ENCODE assay signal across 14 cellular contexts in genomic region chr6:41813956-41814355, GRCh38. TPM values are rescaled to one million over a fixed set of nuclear protein-coding genes. Genes with fewer than 3 reads are reported as not detected.
DNase-seq lines count a peak whose midpoint lies in the region; ATAC-seq, FAIRE-seq and TF ChIP-seq lines count a peak whose summit lies in the region.
"Had no signal": no experiment of that assay in that cellular context is flagged by ENCODE, and none has a peak within 500 bp of the region (broad histone marks: within the 10 kb centered on the region; RNA-seq: fewer than 3 reads in every experiment).

No MANE protein-coding gene starts in this region.

- H3K27ac ChIP-seq in HepG2 (ENCODE audit: extremely low read length, insufficient read depth, low read length) (no peak overlapping the region), right lobe of liver (no peak overlapping the region)
- H3K27ac ChIP-seq: BLaER1, GM23248, HL-60 had no signal

- no peaks in the 10 kb centered on the region for H4K20me1 ChIP-seq in HepG2 (ENCODE audit: insufficient read depth, low read length)

- peaks cover 4% of the 10 kb centered on the region for H3K36me3 Mint-ChIP-seq in brain
- H3K36me3 Mint-ChIP-seq: CD8-positive, alpha-beta memory T cell had no signal

- no peak overlapping the region for H3K4me2 ChIP-seq in HepG2 (ENCODE audit: low read depth, low read length)
- H3K4me2 ChIP-seq: BLaER1 had no signal

- no peaks in the 10 kb centered on the region for H3K79me2 ChIP-seq in HepG2 (ENCODE audit: insufficient read depth, low read length)

- WGBS in HepG2 (ENCODE audit: low lambda C conversion rate), result 84% methylated on average over 2 of the region's 2 CpGs
- 80% methylated on average over 2 of the region's 2 CpGs for WGBS in right lobe of liver (ENCODE audit: insufficient coverage, low coverage, low lambda C conversion rate, missing lambda C conversion rate)

- H3K36me3 ChIP-seq in HepG2 (replicated peaks in 1 of 2; ENCODE audit: control insufficient read depth in 1 of 2, insufficient read depth in 2 of 2, low read length in 2 of 2) (no peaks in the 10 kb centered on the region), right lobe of liver (no peaks in the 10 kb centered on the region)

- TF ChIP-seq CTCF in HepG2 (CRISPR knock-in tag; IDR thresholded peaks at IDR 0.05) (no peak), right lobe of liver (IDR thresholded peaks at IDR 0.05) (no peak), brain (conservative IDR thresholded peaks at IDR 0.05) (no peak)

- H3K9ac ChIP-seq in HepG2 (ENCODE audit: insufficient read depth, low read depth, low read length), result no peak overlapping the region
- H3K9ac ChIP-seq: BLaER1, GM23248 had no signal

- FAIRE-seq in HepG2 (lab: Jason Lieb, UNC), result no peak
- peak; percentile 6 for FAIRE-seq in H54 (lab: Jason Lieb, UNC)

- CTCF ChIA-PET in HepG2 (lab: Yijun Ruan, JAX; ENCODE audit: low intra/inter-chr PET ratio, low total read pairs), result no interaction called here

- TF ChIP-seq EP300 in HepG2 (IDR thresholded peaks at IDR 0.05; ENCODE audit: low read depth in 2 of 2, low read length in 2 of 2) (no peak), HepG2 (CRISPR knock-in tag; IDR thresholded peaks at IDR 0.05; ENCODE audit: borderline replicate concordance) (no peak)

- in situ Hi-C loops in HepG2 (cut with HindIII; ENCODE audit: extremely low pct_ligation_motif_present, low pct_unique_long_range_greater_than_20kb), result no loop called here

- no peaks in the 10 kb centered on the region for H3K9me3 ChIP-seq in HepG2 (ENCODE audit: low read length)
- no peaks in the 10 kb centered on the region for H3K9me3 ChIP-seq in right lobe of liver
- H3K9me3 ChIP-seq: BLaER1, Caco-2 had no signal

- no peaks in the 10 kb centered on the region for H3K27me3 Mint-ChIP-seq in brain
- H3K27me3 Mint-ChIP-seq: CD8-positive, alpha-beta memory T cell had no signal

- H2AFZ ChIP-seq in HepG2 (ENCODE audit: low read length), result no peak overlapping the region
- H2AFZ ChIP-seq: GM23248 had no signal

- H3K27ac Mint-ChIP-seq in brain, result peak overlapping the region in 4 of 5 experiments; percentile 43 to 95 (median 62)
- H3K27ac Mint-ChIP-seq: CD8-positive, alpha-beta memory T cell had no signal

- no TSS peak for BruUV-seq in HepG2 (replicated peaks; lab: Mats Ljungman, UMichigan)

- intact Hi-C loops in HepG2 (cut with micrococcal nuclease; ENCODE audit: unreplicated experiment), result no loop called here
- intact Hi-C loops in right lobe of liver (cut with DNase I), result no loop called here

- no peak overlapping the region for H3K4me3 ChIP-seq in HepG2 (replicated peaks in 1 of 3; ENCODE audit: insufficient read depth in 1 of 3, low read depth in 2 of 3, low read length in 3 of 3)
- no peak overlapping the region for H3K4me3 ChIP-seq in right lobe of liver
- H3K4me3 ChIP-seq: BLaER1, GM23248 had no signal

- POLR2A ChIA-PET in HepG2 (lab: Yijun Ruan, JAX), result no interaction called here

- DNase-seq in HepG2 (ENCODE audit: low spot score), result no peak
- DNase-seq in right lobe of liver, result no peak
- DNase-seq in H54 (ENCODE audit: insufficient read length, low spot score), result no peak
- no peak for DNase-seq in iPS-NIHi7 (ENCODE audit: extremely low spot score)
- no peak for DNase-seq in activated naive CD4-positive, alpha-beta T cell treated with Interleukin-2 at 50 U/mL for 16 hours
- DNase-seq: AML-193; Caco-2; CD8-positive, alpha-beta memory T cell; DMS53; H7 had no signal

- ATAC-seq in HepG2 (no peak), right lobe of liver (no peak)

- peaks cover 0 to 2% (median 0%) of the 10 kb centered on the region in 5 experiments for H3K9me3 Mint-ChIP-seq in brain
- H3K9me3 Mint-ChIP-seq: CD8-positive, alpha-beta memory T cell had no signal

- H3K4me1 ChIP-seq in HepG2 (ENCODE audit: insufficient read depth, low read length) (no peaks in the 10 kb centered on the region), right lobe of liver (no peaks in the 10 kb centered on the region)
- H3K4me1 ChIP-seq: BLaER1, Caco-2 had no signal

- no peak for TF ChIP-seq RAD21 in HepG2 (CRISPR knock-in tag; IDR thresholded peaks at IDR 0.05)

- H3K4me3 Mint-ChIP-seq in brain, result no peak overlapping the region
- H3K4me3 Mint-ChIP-seq: CD8-positive, alpha-beta memory T cell had no signal

- no peaks in the 10 kb centered on the region for H3K27me3 ChIP-seq in HepG2 (ENCODE audit: control insufficient read depth in 1 of 2, insufficient read depth in 2 of 2, low read length in 2 of 2)
- H3K27me3 ChIP-seq in right lobe of liver, result no peaks in the 10 kb centered on the region
- H3K27me3 ChIP-seq: BLaER1 had no signal

- H3K4me1 Mint-ChIP-seq in brain, result peaks cover 37% of the 10 kb centered on the region
- H3K4me1 Mint-ChIP-seq: CD8-positive, alpha-beta memory T cell had no signal

- no peak for TF ChIP-seq POLR2A in HepG2 (IDR thresholded peaks at IDR 0.05; ENCODE audit: insufficient read depth in 1 of 2, low read depth in 2 of 2, low read length in 2 of 2)
- TF ChIP-seq POLR2A in right lobe of liver (IDR thresholded peaks at IDR 0.05), result no peak
- no peak for TF ChIP-seq POLR2A in H54 (IDR thresholded peaks at IDR 0.05; ENCODE audit: low read depth, low read length)

RNA-seq across cellular contexts. Expression of gene TOMM6, which starts 26.5 kb away (rescaled TPM):
- total RNA-seq in HepG2 (2016; rRNA removed; fragmentation: Illumina TruSeq; extraction: Trizol) (321 and 480 TPM in 2 replicates), right lobe of liver (100 to 1,000 TPM in 1 of 6 experiments, 10 to 100 TPM in 5; 61.8 to 104 (median 75.6) TPM)
- total RNA-seq in HepG2 (2016; cell fraction: cytosol; rRNA removed; fragmentation: Illumina TruSeq; extraction: Trizol; ENCODE audit: low read depth), result 182 and 204 TPM in 2 replicates
- 330 and 503 TPM in 2 replicates for total RNA-seq in HepG2 (2016; cell fraction: insoluble cytoplasmic fraction; rRNA removed; fragmentation: Illumina TruSeq; extraction: Trizol)
- 320 and 325 TPM in 2 replicates for total RNA-seq in HepG2 (2016; cell fraction: membrane; rRNA removed; fragmentation: Illumina TruSeq; extraction: Trizol)
- total RNA-seq in HepG2 (2016; cell fraction: nucleus; rRNA removed; fragmentation: Illumina TruSeq; extraction: Trizol), result 122 and 129 TPM in 2 replicates
- polyA plus RNA-seq in HepG2 (2011; rRNA removed) (253 and 320 TPM in 2 replicates), brain (ENCODE audit: insufficient read depth, low read depth, low replicate concordance) (218 TPM)
- 433 and 522 TPM in 2 replicates for polyA plus RNA-seq in HepG2 (2011; cell fraction: cytosol; rRNA removed)
- 91.8 and 123 TPM in 2 replicates for polyA plus RNA-seq in HepG2 (2011; cell fraction: nucleus; rRNA removed)
- polyA plus RNA-seq in HepG2 (2012), result 249 and 333 TPM in 2 replicates
- 294 and 323 TPM in 2 replicates for polyA plus RNA-seq in HepG2 (2016; cell fraction: cytosol; fragmentation: Illumina TruSeq; extraction: Trizol; ENCODE audit: low read depth)
- 735 and 804 TPM in 2 replicates for polyA plus RNA-seq in HepG2 (2016; cell fraction: insoluble cytoplasmic fraction; fragmentation: Illumina TruSeq; extraction: Trizol; ENCODE audit: low read depth)
- 428 and 438 TPM in 2 replicates for polyA plus RNA-seq in HepG2 (2016; cell fraction: membrane; fragmentation: Illumina TruSeq; extraction: Trizol; ENCODE audit: low read depth)
- polyA plus RNA-seq in HepG2 (2016; cell fraction: nucleus; fragmentation: Illumina TruSeq; extraction: Trizol; ENCODE audit: insufficient read depth, low read depth), result 298 and 310 TPM in 2 replicates
- 74.4 and 157 TPM in 2 replicates for polyA minus RNA-seq in HepG2 (2011; rRNA and poly(A)+ RNA removed; ENCODE audit: low replicate concordance)
- polyA minus RNA-seq in HepG2 (2011; cell fraction: cytosol; rRNA and poly(A)+ RNA removed), result 41.7 and 56.4 TPM in 2 replicates
- polyA minus RNA-seq in HepG2 (2011; cell fraction: nucleus; rRNA and poly(A)+ RNA removed), result 32.9 and 43.8 TPM in 2 replicates

RNA-seq across cellular contexts. Expression of gene PRICKLE4, which starts 33.4 kb away (rescaled TPM):
- 1.2 TPM in 1 of 2 replicates, not detected in the other for total RNA-seq in HepG2 (2016; rRNA removed; fragmentation: Illumina TruSeq; extraction: Trizol)
- total RNA-seq in HepG2 (2016; cell fraction: cytosol; rRNA removed; fragmentation: Illumina TruSeq; extraction: Trizol; ENCODE audit: low read depth), result 0.91 TPM in 1 of 2 replicates, not detected in the other
- 0.50 TPM in 1 of 2 replicates, not detected in the other for total RNA-seq in HepG2 (2016; cell fraction: insoluble cytoplasmic fraction; rRNA removed; fragmentation: Illumina TruSeq; extraction: Trizol)
- not detected in 2 replicates for total RNA-seq in HepG2 (2016; cell fraction: membrane; rRNA removed; fragmentation: Illumina TruSeq; extraction: Trizol)
- 0.88 and 1.6 TPM in 2 replicates for total RNA-seq in HepG2 (2016; cell fraction: nucleus; rRNA removed; fragmentation: Illumina TruSeq; extraction: Trizol)
- polyA plus RNA-seq in HepG2 (2011; rRNA removed), result 0.74 and 0.92 TPM in 2 replicates
- polyA plus RNA-seq in HepG2 (2011; cell fraction: cytosol; rRNA removed), result 0.15 and 0.34 TPM in 2 replicates
- 26.8 and 42.0 TPM in 2 replicates for polyA plus RNA-seq in HepG2 (2011; cell fraction: nucleus; rRNA removed)
- 3.7 and 5.4 TPM in 2 replicates for polyA plus RNA-seq in HepG2 (2012)
- not detected in 2 replicates for polyA plus RNA-seq in HepG2 (2016; cell fraction: cytosol; fragmentation: Illumina TruSeq; extraction: Trizol; ENCODE audit: low read depth)
- not detected in 2 replicates for polyA plus RNA-seq in HepG2 (2016; cell fraction: insoluble cytoplasmic fraction; fragmentation: Illumina TruSeq; extraction: Trizol; ENCODE audit: low read depth)
- polyA plus RNA-seq in HepG2 (2016; cell fraction: membrane; fragmentation: Illumina TruSeq; extraction: Trizol; ENCODE audit: low read depth), result not detected in 2 replicates
- 10.5 and 24.2 TPM in 2 replicates for polyA plus RNA-seq in HepG2 (2016; cell fraction: nucleus; fragmentation: Illumina TruSeq; extraction: Trizol; ENCODE audit: insufficient read depth, low read depth)
- 0.30 TPM in 1 of 2 replicates, not detected in the other for polyA minus RNA-seq in HepG2 (2011; rRNA and poly(A)+ RNA removed; ENCODE audit: low replicate concordance)
- polyA minus RNA-seq in HepG2 (2011; cell fraction: cytosol; rRNA and poly(A)+ RNA removed), result not detected in 2 replicates
- polyA minus RNA-seq in HepG2 (2011; cell fraction: nucleus; rRNA and poly(A)+ RNA removed), result 3.6 and 5.6 TPM in 2 replicates
- total RNA-seq in right lobe of liver, result 1 to 10 TPM in 5 of 6 experiments, not detected in 1; 1.3 to 3.1 (median 2.7) TPM
- not detected for polyA plus RNA-seq in brain (ENCODE audit: insufficient read depth, low read depth, low replicate concordance)
- total RNA-seq: CD8-positive, alpha-beta memory T cell; H7 had no signal
- polyA plus RNA-seq: CD8-positive, alpha-beta memory T cell; GM23248 had no signal

RNA-seq across cellular contexts. Expression of gene FRS3, which starts 34.3 kb away (rescaled TPM):
- total RNA-seq in HepG2 (2016; rRNA removed; fragmentation: Illumina TruSeq; extraction: Trizol) (1.5 and 3.0 TPM in 2 replicates), right lobe of liver (1 to 10 TPM in 5 of 6 experiments, under 1 TPM in 1; 0.68 to 3.0 (median 1.9) TPM)
- 3.2 and 3.7 TPM in 2 replicates for total RNA-seq in HepG2 (2016; cell fraction: cytosol; rRNA removed; fragmentation: Illumina TruSeq; extraction: Trizol; ENCODE audit: low read depth)
- total RNA-seq in HepG2 (2016; cell fraction: insoluble cytoplasmic fraction; rRNA removed; fragmentation: Illumina TruSeq; extraction: Trizol), result 1.2 and 2.7 TPM in 2 replicates
- 6.5 and 6.6 TPM in 2 replicates for total RNA-seq in HepG2 (2016; cell fraction: membrane; rRNA removed; fragmentation: Illumina TruSeq; extraction: Trizol)
- total RNA-seq in HepG2 (2016; cell fraction: nucleus; rRNA removed; fragmentation: Illumina TruSeq; extraction: Trizol), result 3.2 and 4.8 TPM in 2 replicates
- polyA plus RNA-seq in HepG2 (2011; rRNA removed) (7.1 and 7.4 TPM in 2 replicates), brain (ENCODE audit: insufficient read depth, low read depth, low replicate concordance) (16.7 TPM)
- 6.7 TPM in 2 replicates for polyA plus RNA-seq in HepG2 (2011; cell fraction: cytosol; rRNA removed)
- polyA plus RNA-seq in HepG2 (2011; cell fraction: nucleus; rRNA removed), result 11.2 and 14.1 TPM in 2 replicates
- 2.5 and 2.9 TPM in 2 replicates for polyA plus RNA-seq in HepG2 (2012)
- 5.9 and 6.1 TPM in 2 replicates for polyA plus RNA-seq in HepG2 (2016; cell fraction: cytosol; fragmentation: Illumina TruSeq; extraction: Trizol; ENCODE audit: low read depth)
- polyA plus RNA-seq in HepG2 (2016; cell fraction: insoluble cytoplasmic fraction; fragmentation: Illumina TruSeq; extraction: Trizol; ENCODE audit: low read depth), result 3.0 and 3.6 TPM in 2 replicates
- 10.2 and 10.3 TPM in 2 replicates for polyA plus RNA-seq in HepG2 (2016; cell fraction: membrane; fragmentation: Illumina TruSeq; extraction: Trizol; ENCODE audit: low read depth)
- polyA plus RNA-seq in HepG2 (2016; cell fraction: nucleus; fragmentation: Illumina TruSeq; extraction: Trizol; ENCODE audit: insufficient read depth, low read depth), result 11.8 and 13.3 TPM in 2 replicates
- 2.6 and 8.3 TPM in 2 replicates for polyA minus RNA-seq in HepG2 (2011; rRNA and poly(A)+ RNA removed; ENCODE audit: low replicate concordance)
- 0.89 and 2.1 TPM in 2 replicates for polyA minus RNA-seq in HepG2 (2011; cell fraction: cytosol; rRNA and poly(A)+ RNA removed)
- 3.4 and 3.5 TPM in 2 replicates for polyA minus RNA-seq in HepG2 (2011; cell fraction: nucleus; rRNA and poly(A)+ RNA removed)
